Comparison of ENCODE assay signal across 2 cellular contexts in genomic region chr16:67301080-67301757, GRCh38.
TF ChIP-seq lines count a peak whose summit lies in the region.

No MANE protein-coding gene starts in this region.

TF ChIP-seq in IMR-90, 13 proteins besides CTCF, POLR2A, EP300 and RAD21:
- TF ChIP-seq CHD1 (IDR thresholded peaks at IDR 0.05; ENCODE audit: low read depth, low read length) (no peak), MAFK (IDR thresholded peaks at IDR 0.05; ENCODE audit: low read depth, low read length) (no peak), SMC3 (IDR thresholded peaks at IDR 0.05; ENCODE audit: low read depth, low read length) (no peak), RFX5 (IDR thresholded peaks at IDR 0.05; ENCODE audit: low read depth, low read length) (no peak), FOS (IDR thresholded peaks at IDR 0.05; ENCODE audit: low read depth, low read length) (no peak), BHLHE40 (IDR thresholded peaks at IDR 0.05; ENCODE audit: low read depth, low read length) (no peak), MXI1 (IDR thresholded peaks at IDR 0.05; ENCODE audit: borderline replicate concordance, low read depth, low read length) (no peak), MAZ (IDR thresholded peaks at IDR 0.05; ENCODE audit: borderline replicate concordance, low read depth, low read length) (no peak), CEBPB (IDR thresholded peaks at IDR 0.05; ENCODE audit: low read depth, low read length) (no peak), RCOR1 (IDR thresholded peaks at IDR 0.05; ENCODE audit: insufficient replicate concordance, low read length) (no peak), NFE2L2 (IDR thresholded peaks at IDR 0.05; ENCODE audit: low read depth, low read length) (no peak), USF2 (IDR thresholded peaks at IDR 0.05; ENCODE audit: low read depth, low read length) (no peak), ELK1 (IDR thresholded peaks at IDR 0.05; ENCODE audit: borderline replicate concordance, low read depth, low read length) (no peak)

TF ChIP-seq in SK-N-SH treated with all-trans-retinoic acid at 6 μM for 48 hours, 23 proteins besides CTCF, POLR2A, EP300 and RAD21:
- TF ChIP-seq GLIS3 (CRISPR knock-in tag; IDR thresholded peaks at IDR 0.05) (no peak), ZFP30 (CRISPR knock-in tag; IDR thresholded peaks at IDR 0.05) (no peak)
